ENCODE assay signal across 9 cellular contexts in the genomic region with DNA sequence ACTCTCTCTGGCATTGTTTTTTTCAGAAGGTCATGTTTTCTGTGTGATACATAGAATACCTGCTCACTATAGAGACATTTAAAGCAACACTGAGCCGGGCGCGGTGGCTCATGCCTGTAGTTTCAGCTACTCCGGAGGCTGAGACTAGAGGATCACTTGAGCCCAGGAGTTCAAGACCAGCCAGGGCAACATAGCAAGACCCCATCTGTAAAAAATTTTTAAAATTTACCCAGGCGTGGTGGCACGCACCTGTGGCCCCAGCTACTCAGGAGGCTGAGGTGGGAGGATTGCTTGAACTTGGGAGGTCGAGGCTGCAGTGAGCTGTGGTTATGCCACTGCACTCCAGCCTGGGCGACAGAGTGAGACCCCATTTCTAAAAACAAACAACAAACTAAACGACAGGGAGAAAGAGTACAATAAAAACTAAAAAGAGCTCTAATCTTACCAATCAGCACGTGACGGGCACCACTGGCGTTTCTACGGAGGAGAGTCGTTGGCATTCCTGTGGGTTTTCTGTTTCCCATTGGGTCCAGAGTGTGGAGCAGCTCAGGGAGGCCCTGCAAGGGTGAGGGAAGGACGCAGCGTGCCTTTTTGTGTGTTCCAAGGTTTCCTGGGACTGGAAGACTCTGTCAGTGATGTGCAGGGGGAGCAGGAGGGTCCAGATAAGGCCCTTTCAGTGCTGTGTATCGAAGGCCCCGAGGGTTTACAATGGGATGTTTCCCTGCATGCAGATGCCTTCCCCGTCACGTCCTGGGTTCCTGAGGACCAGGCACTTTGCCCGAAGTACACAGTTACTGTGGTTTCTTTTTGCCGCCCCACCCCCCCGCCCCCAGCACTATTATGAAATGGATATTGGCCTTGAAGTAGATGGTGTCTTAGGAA. TPM values are rescaled to one million over a fixed set of nuclear protein-coding genes. Genes with fewer than 3 reads are reported as not detected.
DNase-seq lines count a peak whose midpoint lies in the region; ATAC-seq, FAIRE-seq and TF ChIP-seq lines count a peak whose summit lies in the region.
"Had no signal": no experiment of that assay in that cellular context is flagged by ENCODE, and none has a peak within 500 bp of the region (broad histone marks: within the 10 kb centered on the region; RNA-seq: fewer than 3 reads in every experiment).

No MANE protein-coding gene starts in this region.

- no peak for TF ChIP-seq RAD21 in K562 (CRISPR knock-in tag; conservative IDR thresholded peaks at IDR 0.05 in 1 of 2, IDR thresholded peaks at IDR 0.05 in 1 of 2)

- no peak overlapping the region for H2BK120ac ChIP-seq in H9 (ENCODE audit: low read depth, low read length, poor library complexity, severe bottlenecking)

- TF ChIP-seq CTCF in K562 (IDR thresholded peaks at IDR 0.05 in 2 of 3, conservative IDR thresholded peaks at IDR 0.05 in 1 of 3; ENCODE audit: insufficient read depth in 2 of 3, low read depth in 1 of 3, low read length in 3 of 3) (no peak), stomach (IDR thresholded peaks at IDR 0.05) (no peak), PC-3 (conservative IDR thresholded peaks at IDR 0.05; ENCODE audit: low read depth, low read length) (no peak), H9 (conservative IDR thresholded peaks at IDR 0.05) (no peak)

- H3K27ac ChIP-seq in K562 (ENCODE audit: extremely low read depth, low read depth, low read length) (no peak overlapping the region), stomach (peak overlapping the region in 4 of 5 donors; percentile 7 to 71 (median 48)), PC-3 (ENCODE audit: low read length) (no peak overlapping the region), H9 (ENCODE audit: insufficient read length, low read depth, low read length) (no peak overlapping the region)

- no peak overlapping the region for H4K91ac ChIP-seq in H9 (ENCODE audit: insufficient read length, low read depth, low read length)

- H3K4me3 ChIP-seq in K562 (no peak overlapping the region), stomach (no peak overlapping the region), PC-3 (ENCODE audit: low read length) (no peak overlapping the region)

- WGBS in K562 (ENCODE audit: insufficient coverage, low coverage, missing lambda C conversion rate): 8% methylated on average over 21 of the region's 23 CpGs
- WGBS in stomach, 5 donors: 53 to 63% (median 61%) methylated on average over 23 of the region's 23 CpGs
- no CpG with 5 or more reads among the region's 23 CpGs for WGBS in H9 (ENCODE audit: extremely low coverage, insufficient read length, low lambda C conversion rate)

- no peak overlapping the region for H2AK5ac ChIP-seq in H9 (ENCODE audit: insufficient read length, low read length)

- peaks cover 5 to 6% (median 5%) of the 10 kb centered on the region in 3 experiments; a peak in 6 of 7 replicates for H3K36me3 Mint-ChIP-seq in H9 (ENCODE audit: insufficient read depth in 1 of 3, low read depth in 3 of 3)

- no peak overlapping the region for H2BK20ac ChIP-seq in H9 (ENCODE audit: low read depth, low read length, poor library complexity, severe bottlenecking)

- no peaks in the 10 kb centered on the region for H3F3A ChIP-seq in PC-3 (ENCODE audit: low read length, unreplicated experiment)

- intact Hi-C loops in K562 (cut with micrococcal nuclease): loop anchor here (2.0 to 10.0 kb wide), 2 partner anchors 47 to 153 kb away; a partner anchor contains a TSS
- intact Hi-C loops in left ventricle myocardium superior (cut with micrococcal nuclease): no loop called here
- intact Hi-C loops in stomach (cut with DNase I; ENCODE audit: low total_unique reads): loop anchor here (2.0 to 10.0 kb wide), 2 partner anchors 163 to 271 kb away; no protein-coding TSS in a partner anchor
- intact Hi-C loops in PC-3 (cut with micrococcal nuclease): loop anchor here (2.0 kb wide), 1 partner anchor 157 kb away; no protein-coding TSS in a partner anchor

- no peak overlapping the region for H3K4me2 ChIP-seq in K562 (ENCODE audit: insufficient read depth, low read length)
- H3K4me2 ChIP-seq in PC-3 (ENCODE audit: low read length): no peak overlapping the region
- H3K4me2 ChIP-seq in H9 (ENCODE audit: insufficient read depth, insufficient read length, low read length): no peak overlapping the region

- no TSS peak for BruUV-seq in K562 (replicated peaks; lab: Mats Ljungman, UMichigan)
- no TSS peak for BruUV-seq in PC-3 (replicated peaks; lab: Mats Ljungman, UMichigan)

- H2BK15ac ChIP-seq in H9 (ENCODE audit: low read depth, low read length): no peak overlapping the region

- H3K4ac ChIP-seq in H9 (ENCODE audit: low read depth, low read length): no peak overlapping the region

- no peak overlapping the region for H3T11ph ChIP-seq in H9 (ENCODE audit: low read length)

- FAIRE-seq in K562 (lab: Jason Lieb, UNC): no peak

- H2BK5ac ChIP-seq in H9 (ENCODE audit: insufficient read length, low read length): no peak overlapping the region

- H4K5ac ChIP-seq in H9 (ENCODE audit: insufficient read length, low read depth, low read length): no peak overlapping the region

- H3K4me1 ChIP-seq in K562 (replicated peaks in 1 of 2; ENCODE audit: control insufficient read depth in 2 of 2, insufficient read depth in 2 of 2, low read length in 2 of 2) (peaks cover 2 to 44% of the 10 kb centered on the region in 2 experiments; a peak in 3 of 5 replicates), stomach (peaks cover 6 to 28% (median 21%) of the 10 kb centered on the region in 4 donors), PC-3 (ENCODE audit: insufficient read depth, low read length) (no peaks in the 10 kb centered on the region; the same call in 1 of the 2 replicates), H9 (ENCODE audit: insufficient read depth, low read length) (no peaks in the 10 kb centered on the region)

- no peak overlapping the region for H3K14ac ChIP-seq in H9 (ENCODE audit: insufficient read depth, low read length)

- no peak overlapping the region for H2BK12ac ChIP-seq in H9 (ENCODE audit: insufficient read length, low read depth, low read length)

- in situ Hi-C loops in K562 (cut with MboI): no loop called here

- H3K9me3 ChIP-seq in K562 (replicated peaks; ENCODE audit: control insufficient read depth, insufficient read depth, low read depth, low read length) (no peaks in the 10 kb centered on the region; the same call in 1 of the 2 replicates), stomach (peaks cover 0 to 4% (median 0%) of the 10 kb centered on the region in 4 donors), PC-3 (ENCODE audit: low read length) (no peaks in the 10 kb centered on the region), H9 (ENCODE audit: control insufficient read depth, low read depth, low read length) (no peaks in the 10 kb centered on the region)

- no peak overlapping the region for H3K23ac ChIP-seq in H9 (ENCODE audit: insufficient read length, low read depth, low read length)

- no peaks in the 10 kb centered on the region for H3K9me1 ChIP-seq in K562 (ENCODE audit: control insufficient read depth, insufficient read depth, low read length)

- DNase-seq in GM04504 (ENCODE audit: low read depth) (peak; percentile 71), K562 (ENCODE audit: extremely low read depth in 1 of 4, low spot score in 3 of 4) (no peak), left ventricle myocardium superior (no peak), stomach (no peak), GOT3 (lab: John Stamatoyannopoulos, UW) (no peak), NCI-H748 (lab: John Stamatoyannopoulos, UW; ENCODE audit: unreplicated experiment) (no peak), PC-3 (no peak), H9 (no peak)
- DNase-seq: activated effector memory CD4-positive, alpha-beta T cell treated with anti-CD3 and anti-CD28 coated beads, Interleukin-2, amount 50 U/mL, for 16 hours had no signal

- H3K36me3 ChIP-seq in K562 (ENCODE audit: control insufficient read depth, insufficient read depth, low read length): no peaks in the 10 kb centered on the region
- no peaks in the 10 kb centered on the region for H3K36me3 ChIP-seq in stomach
- H3K36me3 ChIP-seq in PC-3 (ENCODE audit: low read depth, low read length): no peaks in the 10 kb centered on the region

- POLR2A ChIA-PET in K562 (lab: Yijun Ruan, JAX): interaction anchor here (0.6 to 1.0 kb wide), 2 partner anchors 261 to 272 kb away, joined by 3 read pairs; no protein-coding TSS in a partner anchor
- POLR2A ChIA-PET in PC-3 (lab: Charles Lee; ENCODE audit: unreplicated experiment): no interaction called here

- H3K4me1 Mint-ChIP-seq in H9: peaks cover 3 to 10% of the 10 kb centered on the region in 2 experiments; a peak in 3 of 4 replicates

- no peak overlapping the region for H3K4me3 Mint-ChIP-seq in H9

- no peak overlapping the region for H3K56ac ChIP-seq in H9 (ENCODE audit: insufficient read length, low read depth, low read length)

- H4K8ac ChIP-seq in H9 (replicated peaks; ENCODE audit: insufficient read length, low read depth, low read length): no peak overlapping the region

- no peak overlapping the region for H3K18ac ChIP-seq in H9 (ENCODE audit: insufficient read length, low read depth, low read length)

- CTCF ChIA-PET in K562 (lab: Yijun Ruan, JAX; ENCODE audit: low intra/inter-chr PET ratio): interaction anchor here (0.7 to 4.6 kb wide), 4 partner anchors 46 to 457 kb away, joined by 3 to 52 read pairs (median 9); no protein-coding TSS in a partner anchor
- CTCF ChIA-PET in PC-3 (lab: Charles Lee): interaction anchor here (0.5 to 1.6 kb wide), 3 partner anchors 28 to 273 kb away, joined by 4 to 12 read pairs (median 6); no protein-coding TSS in a partner anchor

- H2AFZ ChIP-seq in K562 (ENCODE audit: low read depth, low read length) (no peak overlapping the region), PC-3 (ENCODE audit: low read length) (no peak overlapping the region), H9 (ENCODE audit: low read length) (no peak overlapping the region)

- TF ChIP-seq POLR2A in K562 (conservative IDR thresholded peaks at IDR 0.05): no peak
- no peak for TF ChIP-seq POLR2A in stomach (IDR thresholded peaks at IDR 0.05)

- ATAC-seq in K562 (no peak), left ventricle myocardium superior (peak; percentile 24), PC-3 (no peak)

- H4K20me1 ChIP-seq in K562 (replicated peaks; ENCODE audit: control insufficient read depth, insufficient read depth, low read length) (no peaks in the 10 kb centered on the region), PC-3 (ENCODE audit: low read length) (no peaks in the 10 kb centered on the region), H9 (ENCODE audit: control insufficient read depth, insufficient read depth, insufficient read length) (no peaks in the 10 kb centered on the region)

- H3K9ac ChIP-seq in K562 (ENCODE audit: insufficient read depth in 1 of 2, low read depth in 2 of 2, low read length in 2 of 2) (no peak overlapping the region; a peak in 1 of 4 replicates), PC-3 (ENCODE audit: low read length) (no peak overlapping the region), H9 (ENCODE audit: extremely low read depth, insufficient read length, low read length) (no peak overlapping the region)

- H3K23me2 ChIP-seq in H9 (ENCODE audit: insufficient read length, low read depth, low read length, poor library complexity, severe bottlenecking): no peaks in the 10 kb centered on the region

- peaks cover 13 to 17% of the 10 kb centered on the region in 2 experiments for H3K9me3 Mint-ChIP-seq in H9

- H3K79me2 ChIP-seq in K562 (ENCODE audit: control insufficient read depth, insufficient read depth, low read length) (no peaks in the 10 kb centered on the region), PC-3 (ENCODE audit: low read length) (no peaks in the 10 kb centered on the region), H9 (ENCODE audit: insufficient read depth, low read length) (no peaks in the 10 kb centered on the region)

- no peak overlapping the region for H3K27ac Mint-ChIP-seq in H9

- no peaks in the 10 kb centered on the region for H3K9me2 ChIP-seq in PC-3 (replicated peaks; ENCODE audit: low read length)

- no peak for TF ChIP-seq EP300 in K562 (IDR thresholded peaks at IDR 0.05; ENCODE audit: low read length)
- no peak for TF ChIP-seq EP300 in stomach (IDR thresholded peaks at IDR 0.05)

- peaks cover 1% of the 10 kb centered on the region; the same call in 1 of the 2 replicates for H3K27me3 Mint-ChIP-seq in H9 (ENCODE audit: low read depth)

- H3K27me3 ChIP-seq in K562 (ENCODE audit: control insufficient read depth in 2 of 2, insufficient read depth in 2 of 2, low read length in 2 of 2): peaks cover 9 to 39% of the 10 kb centered on the region in 2 experiments; a peak in 4 of 5 replicates
- peaks cover 0 to 35% (median 13%) of the 10 kb centered on the region in 3 donors for H3K27me3 ChIP-seq in stomach
- peaks cover 5% of the 10 kb centered on the region for H3K27me3 ChIP-seq in PC-3 (ENCODE audit: low read length)
- H3K27me3 ChIP-seq in H9 (ENCODE audit: insufficient read depth, low read length): no peaks in the 10 kb centered on the region

- no peaks in the 10 kb centered on the region for H3K79me1 ChIP-seq in H9 (ENCODE audit: insufficient read depth, low read depth, low read length, poor library complexity, severe bottlenecking)

RNA-seq across cellular contexts. Expression of a gene that starts 7.2 kb away (rescaled TPM):
- not detected in 2 replicates for total RNA-seq in K562 (2011; cell fraction: chromatin; rRNA removed; ENCODE audit: low replicate concordance)
- total RNA-seq in K562 (2011; cell fraction: nucleolus; rRNA removed): under 0.01 TPM in 2 replicates
- under 0.01 TPM in 1 of 2 replicates, not detected in the other for total RNA-seq in K562 (2011; cell fraction: nucleoplasm; rRNA removed)
- not detected in 2 replicates for total RNA-seq in K562 (2014; rRNA removed)
- total RNA-seq in K562 (2014; rRNA removed; fragmentation: Illumina TruSeq; extraction: Trizol): 3,061 and 4,723 TPM in 2 replicates
- 352 and 491 TPM in 2 replicates for total RNA-seq in K562 (2015; rRNA removed; fragmentation: Illumina TruSeq; extraction: Trizol)
- 143 and 200 TPM in 2 replicates for total RNA-seq in K562 (2021)
- polyA plus RNA-seq in K562 (2011; rRNA removed): not detected in 2 replicates
- polyA plus RNA-seq in K562 (2011; cell fraction: cytosol; rRNA removed): not detected in 2 replicates
- polyA plus RNA-seq in K562 (2011; cell fraction: nucleus; rRNA removed): not detected in 2 replicates
- polyA plus RNA-seq in K562 (2012): not detected in 2 replicates
- not detected in 2 replicates for polyA plus RNA-seq in K562 (2014; fragmentation: Illumina TruSeq; extraction: Trizol)
- polyA plus RNA-seq in K562 (2014; fragmentation: Nextera tagmentation; extraction: Ambion mirVana): not detected
- not detected in 2 replicates for polyA plus RNA-seq in K562 (2014; rRNA removed)
- 1,988 and 3,166 TPM in 2 replicates for polyA minus RNA-seq in K562 (2011; rRNA and poly(A)+ RNA removed)
- polyA minus RNA-seq in K562 (2011; cell fraction: cytosol; rRNA and poly(A)+ RNA removed): 917 and 3,812 TPM in 2 replicates
- polyA minus RNA-seq in K562 (2011; cell fraction: nucleus; rRNA and poly(A)+ RNA removed): under 0.01 TPM in 2 replicates
- total RNA-seq in left ventricle myocardium superior: 94.3 TPM
- not detected for total RNA-seq in stomach
- not detected for polyA plus RNA-seq in stomach
- not detected in 2 replicates for total RNA-seq in PC-3 (2014; rRNA removed)
- 132 and 134 TPM in 2 replicates for total RNA-seq in H9 (2021)

RNA-seq across cellular contexts. Expression of a gene that starts 35.7 kb away (rescaled TPM):
- total RNA-seq in K562 (2011; cell fraction: chromatin; rRNA removed; ENCODE audit: low replicate concordance): 30.3 and 49.8 TPM in 2 replicates
- total RNA-seq in K562 (2011; cell fraction: nucleolus; rRNA removed): 28.3 and 32.7 TPM in 2 replicates
- total RNA-seq in K562 (2011; cell fraction: nucleoplasm; rRNA removed): 25.4 and 26.2 TPM in 2 replicates
- total RNA-seq in K562 (2014; rRNA removed): 34.6 and 50.0 TPM in 2 replicates
- total RNA-seq in K562 (2014; rRNA removed; fragmentation: Illumina TruSeq; extraction: Trizol): 33.4 and 37.0 TPM in 2 replicates
- 43.5 and 43.7 TPM in 2 replicates for total RNA-seq in K562 (2015; rRNA removed; fragmentation: Illumina TruSeq; extraction: Trizol)
- total RNA-seq in K562 (2021): 55.8 and 56.8 TPM in 2 replicates
- 33.8 and 38.6 TPM in 2 replicates for polyA plus RNA-seq in K562 (2011; rRNA removed)
- 39.4 and 44.2 TPM in 2 replicates for polyA plus RNA-seq in K562 (2011; cell fraction: cytosol; rRNA removed)
- 63.7 and 79.3 TPM in 2 replicates for polyA plus RNA-seq in K562 (2011; cell fraction: nucleus; rRNA removed)
- 34.4 and 45.7 TPM in 2 replicates for polyA plus RNA-seq in K562 (2012)
- polyA plus RNA-seq in K562 (2014; fragmentation: Illumina TruSeq; extraction: Trizol): 56.3 and 59.8 TPM in 2 replicates
- 1 to 10 TPM; 3.0 TPM for polyA plus RNA-seq in K562 (2014; fragmentation: Nextera tagmentation; extraction: Ambion mirVana)
- 42.1 and 49.3 TPM in 2 replicates for polyA plus RNA-seq in K562 (2014; rRNA removed)
- polyA minus RNA-seq in K562 (2011; rRNA and poly(A)+ RNA removed): 18.7 and 22.5 TPM in 2 replicates
- 25.8 and 27.6 TPM in 2 replicates for polyA minus RNA-seq in K562 (2011; cell fraction: cytosol; rRNA and poly(A)+ RNA removed)
- 16.7 and 22.0 TPM in 2 replicates for polyA minus RNA-seq in K562 (2011; cell fraction: nucleus; rRNA and poly(A)+ RNA removed)
- 19.6 TPM for total RNA-seq in left ventricle myocardium superior
- 10 to 100 TPM in 3 of 5 donors, 1 to 10 TPM in 2; 2.3 to 20.0 (median 13.6) TPM for total RNA-seq in stomach
- polyA plus RNA-seq in stomach: 10 to 100 TPM; 12.4 to 22.3 (median 18.4) TPM
- 29.1 and 35.7 TPM in 2 replicates for total RNA-seq in PC-3 (2014; rRNA removed)
- 72.3 and 74.0 TPM in 2 replicates for total RNA-seq in H9 (2021)

Comparison
In these comparisons a context has a peak if more than half of its experiments do, and no peak if none do; other contexts are left out.
1. H3K27ac ChIP-seq: peak in stomach (4 of 5); none in K562 (single experiment), PC-3 (single experiment) and H9 (single experiment).